In genomic region chr4:89528525-89529133, GRCh38 we compare ENCODE assay signal across 1 cellular context.
TF ChIP-seq lines count a peak whose summit lies in the region.

No MANE protein-coding gene starts in this region.

TF ChIP-seq in HepG2, 621 proteins besides CTCF, POLR2A, EP300 and RAD21:
- TF ChIP-seq ARID4A (CRISPR knock-in tag; IDR thresholded peaks at IDR 0.05; ENCODE audit: borderline replicate concordance) (no peak), ZC3H4 (CRISPR knock-in tag; IDR thresholded peaks at IDR 0.05; ENCODE audit: borderline replicate concordance) (no peak), ZBTB25 (CRISPR knock-in tag; IDR thresholded peaks at IDR 0.05) (no peak), ZNF574 (CRISPR knock-in tag; IDR thresholded peaks at IDR 0.05) (no peak), ZMAT3 (CRISPR knock-in tag; conservative IDR thresholded peaks at IDR 0.05) (no peak), ZBTB34 (CRISPR knock-in tag; IDR thresholded peaks at IDR 0.05) (no peak), ZNF597 (CRISPR knock-in tag; IDR thresholded peaks at IDR 0.05) (no peak), NAIF1 (CRISPR knock-in tag; IDR thresholded peaks at IDR 0.05; ENCODE audit: borderline replicate concordance) (no peak), ZNF704 (CRISPR knock-in tag; IDR thresholded peaks at IDR 0.05; ENCODE audit: borderline replicate concordance) (no peak), ZNF576 (CRISPR knock-in tag; IDR thresholded peaks at IDR 0.05) (no peak), ATF3 (CRISPR knock-in tag; IDR thresholded peaks at IDR 0.05) (no peak), GPBP1L1 (CRISPR knock-in tag; IDR thresholded peaks at IDR 0.05) (no peak), ZC3H13 (CRISPR knock-in tag; IDR thresholded peaks at IDR 0.05) (no peak)
